1 cellular context compared by ENCODE assay signal in the genomic region with DNA sequence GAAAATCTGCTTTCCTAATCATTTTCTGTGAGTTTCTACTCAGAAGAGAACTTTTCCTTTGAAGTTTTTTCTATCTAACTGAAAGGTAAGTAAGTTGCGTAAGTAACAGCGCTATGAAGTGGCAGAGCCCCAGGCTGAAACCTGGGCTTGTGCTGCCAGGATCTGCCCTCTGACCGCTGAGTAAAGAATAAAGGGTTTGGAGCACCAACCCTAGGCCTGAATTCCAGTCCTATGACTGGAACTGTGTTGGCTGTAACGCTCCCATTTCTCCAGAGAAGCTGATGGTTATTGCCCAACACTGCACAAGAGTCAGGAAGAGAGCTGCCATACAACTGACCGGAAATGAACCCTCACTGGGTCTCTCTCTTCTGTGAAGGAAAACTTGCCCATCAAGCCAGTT.
TF ChIP-seq lines count a peak whose summit lies in the region.

No MANE protein-coding gene starts in this region.

TF ChIP-seq in GM23338, 12 proteins besides CTCF, POLR2A, EP300 and RAD21 (continued from another document):
- TF ChIP-seq, protein P1, sequence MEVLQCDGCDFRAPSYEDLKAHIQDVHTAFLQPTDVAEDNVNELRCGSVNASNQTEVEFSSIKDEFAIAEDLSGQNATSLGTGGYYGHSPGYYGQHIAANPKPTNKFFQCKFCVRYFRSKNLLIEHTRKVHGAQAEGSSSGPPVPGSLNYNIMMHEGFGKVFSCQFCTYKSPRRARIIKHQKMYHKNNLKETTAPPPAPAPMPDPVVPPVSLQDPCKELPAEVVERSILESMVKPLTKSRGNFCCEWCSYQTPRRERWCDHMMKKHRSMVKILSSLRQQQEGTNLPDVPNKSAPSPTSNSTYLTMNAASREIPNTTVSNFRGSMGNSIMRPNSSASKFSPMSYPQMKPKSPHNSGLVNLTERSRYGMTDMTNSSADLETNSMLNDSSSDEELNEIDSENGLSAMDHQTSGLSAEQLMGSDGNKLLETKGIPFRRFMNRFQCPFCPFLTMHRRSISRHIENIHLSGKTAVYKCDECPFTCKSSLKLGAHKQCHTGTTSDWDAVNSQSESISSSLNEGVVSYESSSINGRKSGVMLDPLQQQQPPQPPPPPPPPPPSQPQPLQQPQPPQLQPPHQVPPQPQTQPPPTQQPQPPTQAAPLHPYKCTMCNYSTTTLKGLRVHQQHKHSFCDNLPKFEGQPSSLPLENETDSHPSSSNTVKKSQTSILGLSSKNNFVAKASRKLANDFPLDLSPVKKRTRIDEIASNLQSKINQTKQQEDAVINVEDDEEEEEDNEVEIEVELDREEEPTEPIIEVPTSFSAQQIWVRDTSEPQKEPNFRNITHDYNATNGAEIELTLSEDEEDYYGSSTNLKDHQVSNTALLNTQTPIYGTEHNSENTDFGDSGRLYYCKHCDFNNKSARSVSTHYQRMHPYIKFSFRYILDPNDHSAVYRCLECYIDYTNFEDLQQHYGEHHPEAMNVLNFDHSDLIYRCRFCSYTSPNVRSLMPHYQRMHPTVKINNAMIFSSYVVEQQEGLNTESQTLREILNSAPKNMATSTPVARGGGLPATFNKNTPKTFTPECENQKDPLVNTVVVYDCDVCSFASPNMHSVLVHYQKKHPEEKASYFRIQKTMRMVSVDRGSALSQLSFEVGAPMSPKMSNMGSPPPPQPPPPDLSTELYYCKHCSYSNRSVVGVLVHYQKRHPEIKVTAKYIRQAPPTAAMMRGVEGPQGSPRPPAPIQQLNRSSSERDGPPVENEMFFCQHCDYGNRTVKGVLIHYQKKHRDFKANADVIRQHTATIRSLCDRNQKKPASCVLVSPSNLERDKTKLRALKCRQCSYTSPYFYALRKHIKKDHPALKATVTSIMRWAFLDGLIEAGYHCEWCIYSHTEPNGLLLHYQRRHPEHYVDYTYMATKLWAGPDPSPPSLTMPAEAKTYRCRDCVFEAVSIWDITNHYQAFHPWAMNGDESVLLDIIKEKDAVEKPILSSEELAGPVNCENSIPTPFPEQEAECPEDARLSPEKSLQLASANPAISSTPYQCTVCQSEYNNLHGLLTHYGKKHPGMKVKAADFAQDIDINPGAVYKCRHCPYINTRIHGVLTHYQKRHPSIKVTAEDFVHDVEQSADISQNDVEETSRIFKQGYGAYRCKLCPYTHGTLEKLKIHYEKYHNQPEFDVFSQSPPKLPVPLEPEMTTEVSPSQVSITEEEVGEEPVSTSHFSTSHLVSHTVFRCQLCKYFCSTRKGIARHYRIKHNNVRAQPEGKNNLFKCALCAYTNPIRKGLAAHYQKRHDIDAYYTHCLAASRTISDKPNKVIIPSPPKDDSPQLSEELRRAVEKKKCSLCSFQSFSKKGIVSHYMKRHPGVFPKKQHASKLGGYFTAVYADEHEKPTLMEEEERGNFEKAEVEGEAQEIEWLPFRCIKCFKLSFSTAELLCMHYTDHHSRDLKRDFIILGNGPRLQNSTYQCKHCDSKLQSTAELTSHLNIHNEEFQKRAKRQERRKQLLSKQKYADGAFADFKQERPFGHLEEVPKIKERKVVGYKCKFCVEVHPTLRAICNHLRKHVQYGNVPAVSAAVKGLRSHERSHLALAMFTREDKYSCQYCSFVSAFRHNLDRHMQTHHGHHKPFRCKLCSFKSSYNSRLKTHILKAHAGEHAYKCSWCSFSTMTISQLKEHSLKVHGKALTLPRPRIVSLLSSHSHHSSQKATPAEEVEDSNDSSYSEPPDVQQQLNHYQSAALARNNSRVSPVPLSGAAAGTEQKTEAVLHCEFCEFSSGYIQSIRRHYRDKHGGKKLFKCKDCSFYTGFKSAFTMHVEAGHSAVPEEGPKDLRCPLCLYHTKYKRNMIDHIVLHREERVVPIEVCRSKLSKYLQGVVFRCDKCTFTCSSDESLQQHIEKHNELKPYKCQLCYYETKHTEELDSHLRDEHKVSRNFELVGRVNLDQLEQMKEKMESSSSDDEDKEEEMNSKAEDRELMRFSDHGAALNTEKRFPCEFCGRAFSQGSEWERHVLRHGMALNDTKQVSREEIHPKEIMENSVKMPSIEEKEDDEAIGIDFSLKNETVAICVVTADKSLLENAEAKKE (CRISPR knock-in tag; IDR thresholded peaks at IDR 0.05): no peak
- no peak for TF ChIP-seq STAT1 (IDR thresholded peaks at IDR 0.05; ENCODE audit: unreplicated experiment)
- no peak for TF ChIP-seq EZH2phosphoT487 (IDR thresholded peaks at IDR 0.05; ENCODE audit: unreplicated experiment)
- TF ChIP-seq POLR2AphosphoS5 (IDR thresholded peaks at IDR 0.05; ENCODE audit: low read depth): no peak
TF ChIP-seq in GM23338: peak in this region for 0.
